Comparison of ENCODE assay signal across 2 cellular contexts in genomic region chr2:135825855-135826190, GRCh38.
TF ChIP-seq lines count a peak whose summit lies in the region.

No MANE protein-coding gene starts in this region.

TF ChIP-seq in GM12891, 5 proteins besides CTCF, POLR2A, EP300 and RAD21:
- TF ChIP-seq POU2F2 (IDR thresholded peaks at IDR 0.05; ENCODE audit: low read depth, low read length) (no peak), PAX5 (IDR thresholded peaks at IDR 0.05; ENCODE audit: insufficient read depth, low read length, severe bottlenecking) (no peak), POLR2AphosphoS5 (IDR thresholded peaks at IDR 0.05; ENCODE audit: low read depth, low read length) (no peak), TAF1 (IDR thresholded peaks at IDR 0.05; ENCODE audit: low read depth, low read length) (no peak), SPI1 (IDR thresholded peaks at IDR 0.05; ENCODE audit: low read depth, low read length) (no peak)
TF ChIP-seq in GM12891: peak in this region for 0.

TF ChIP-seq in K562, 482 proteins besides CTCF, POLR2A, EP300 and RAD21:
- TF ChIP-seq COPS2 (conservative IDR thresholded peaks at IDR 0.05) (no peak), SMAD3 (CRISPR knock-in tag; conservative IDR thresholded peaks at IDR 0.05) (no peak), ZNF584 (CRISPR knock-in tag; IDR thresholded peaks at IDR 0.05; ENCODE audit: low read depth) (no peak), ZBTB7A (IDR thresholded peaks at IDR 0.05; ENCODE audit: borderline replicate concordance, control insufficient read depth, low read depth, low read length) (no peak), SRSF3 (IDR thresholded peaks at IDR 0.05; ENCODE audit: insufficient read depth, low read length) (no peak), PPARD (CRISPR knock-in tag; IDR thresholded peaks at IDR 0.05) (no peak), ZNF253 (CRISPR knock-in tag; conservative IDR thresholded peaks at IDR 0.05) (no peak), IRF9 (tag; IDR thresholded peaks at IDR 0.05) (no peak), KAT2B (IDR thresholded peaks at IDR 0.05; ENCODE audit: low read depth, low read length) (no peak), CXXC5 (CRISPR knock-in tag; IDR thresholded peaks at IDR 0.05) (no peak), SLC30A9 (CRISPR knock-in tag; IDR thresholded peaks at IDR 0.05) (no peak)
